In the genomic region with DNA sequence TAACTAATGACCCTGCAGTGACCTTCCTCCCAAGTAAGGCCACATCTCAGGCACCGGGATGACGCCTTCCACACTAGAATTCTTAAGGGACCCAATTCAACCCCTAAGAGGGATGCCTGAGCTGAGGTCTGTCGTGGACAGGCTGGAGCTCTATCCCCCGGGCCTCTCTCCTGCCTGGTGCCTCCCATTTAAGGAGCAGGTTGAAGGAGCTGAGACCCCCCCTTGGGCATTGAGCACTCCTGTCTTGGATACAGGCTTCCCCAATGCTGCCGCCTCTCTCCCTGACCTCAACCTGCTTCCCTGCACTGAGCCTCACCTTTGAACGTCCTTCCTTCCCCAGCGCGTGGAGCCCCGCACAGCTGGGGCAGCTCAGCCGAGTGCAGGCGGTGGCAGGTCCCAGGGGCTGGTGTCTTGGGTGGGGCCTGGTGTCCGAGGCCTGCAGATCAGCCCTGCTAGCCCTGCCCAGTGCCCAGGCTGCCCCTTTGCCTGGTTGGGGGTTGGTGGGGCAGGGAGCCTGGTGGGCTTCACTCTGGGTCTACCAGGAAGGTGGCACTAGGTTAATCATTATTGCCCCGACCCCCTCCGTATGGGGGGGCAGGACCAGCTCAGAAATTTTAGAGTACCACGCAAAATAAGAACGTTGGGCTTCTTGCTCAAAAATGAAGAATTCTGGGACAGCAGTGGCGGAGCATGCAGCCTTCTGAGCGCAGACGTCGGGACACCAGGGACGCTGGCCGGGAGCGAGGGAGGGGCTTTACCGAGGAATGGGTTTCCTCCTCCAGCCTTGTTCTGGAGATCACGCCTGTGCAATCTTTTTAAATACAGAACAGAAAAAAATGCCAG, we compare ENCODE assay signal across 19 cellular contexts. TPM values are rescaled to one million over a fixed set of nuclear protein-coding genes. Genes with fewer than 3 reads are reported as not detected.
DNase-seq lines count a peak whose midpoint lies in the region; ATAC-seq, FAIRE-seq and TF ChIP-seq lines count a peak whose summit lies in the region.
"Had no signal": no experiment of that assay in that cellular context is flagged by ENCODE, and none has a peak within 500 bp of the region (broad histone marks: within the 10 kb centered on the region; RNA-seq: fewer than 3 reads in every experiment).

No MANE protein-coding gene starts in this region.

- no peaks in the 10 kb centered on the region for H3K9me3 ChIP-seq in RWPE2 (ENCODE audit: severe bottlenecking)
- no peaks in the 10 kb centered on the region for H3K9me3 ChIP-seq in HepG2 (ENCODE audit: low read length)
- no peaks in the 10 kb centered on the region for H3K9me3 ChIP-seq in aorta (ENCODE audit: control insufficient read depth, low read length)
- H3K9me3 ChIP-seq: A549 had no signal

- intact Hi-C loops in left cardiac atrium (cut with DNase I) (no loop called here), cardiac septum (cut with DNase I) (no loop called here), HepG2 (cut with micrococcal nuclease; ENCODE audit: unreplicated experiment) (no loop called here), aorta (cut with DNase I) (no loop called here)

- TF ChIP-seq CTCF in RWPE2 (IDR thresholded peaks at IDR 0.05; ENCODE audit: poor library complexity, severe bottlenecking) = no peak
- no peak for TF ChIP-seq CTCF in HepG2 (CRISPR knock-in tag; IDR thresholded peaks at IDR 0.05)
- no peak for TF ChIP-seq CTCF in D721Med (IDR thresholded peaks at IDR 0.05; ENCODE audit: insufficient read depth, missing control alignments)

- no peak overlapping the region for H3K4me2 ChIP-seq in HepG2 (ENCODE audit: low read depth, low read length)
- H3K4me2 ChIP-seq: A549 had no signal

- no peaks in the 10 kb centered on the region for H3K79me2 ChIP-seq in HepG2 (ENCODE audit: insufficient read depth, low read length)

- no peak overlapping the region for H3K27ac ChIP-seq in RWPE2 (ENCODE audit: poor library complexity, severe bottlenecking)
- no peak overlapping the region for H3K27ac ChIP-seq in HepG2 (ENCODE audit: extremely low read length, insufficient read depth, low read length)
- H3K27ac ChIP-seq in aorta (ENCODE audit: low read depth in 1 of 2, low read length in 2 of 2) = no peak overlapping the region
- H3K27ac ChIP-seq: A549 had no signal

- CTCF ChIA-PET in HepG2 (lab: Yijun Ruan, JAX; ENCODE audit: low intra/inter-chr PET ratio, low total read pairs) = no interaction called here

- no peak for ATAC-seq in left cardiac atrium
- ATAC-seq in RWPE2 (ENCODE audit: low read depth) = no peak
- no peak for ATAC-seq in HepG2
- no peak for ATAC-seq in aorta (ENCODE audit: low FRiP score)
- ATAC-seq: Panc1 had no signal

- POLR2A ChIA-PET in HepG2 (lab: Yijun Ruan, JAX) = no interaction called here

- no TSS peak for BruUV-seq in HepG2 (replicated peaks; lab: Mats Ljungman, UMichigan)

- FAIRE-seq in HepG2 (lab: Jason Lieb, UNC) (no peak), D721Med (lab: Jason Lieb, UNC) (no peak)
- FAIRE-seq: A549 had no signal

- TF ChIP-seq POLR2A in HepG2 (IDR thresholded peaks at IDR 0.05; ENCODE audit: insufficient read depth in 1 of 2, low read depth in 2 of 2, low read length in 2 of 2) = no peak

- H3K4me3 ChIP-seq in RWPE2 (ENCODE audit: severe bottlenecking) = no peak overlapping the region
- no peak overlapping the region for H3K4me3 ChIP-seq in HepG2 (replicated peaks in 1 of 3; ENCODE audit: insufficient read depth in 1 of 3, low read depth in 2 of 3, low read length in 3 of 3)
- H3K4me3 ChIP-seq in aorta (ENCODE audit: low read length in 2 of 2) = no peak overlapping the region
- H3K4me3 ChIP-seq: A549 had no signal

- H3K9ac ChIP-seq in HepG2 (ENCODE audit: insufficient read depth, low read depth, low read length) = no peak overlapping the region

- 38% methylated on average over 25 of the region's 25 CpGs for whole genome bisulfite sequencing in HepG2 (ENCODE audit: low lambda C conversion rate)
- WGBS in aorta, 2 donors = 58 to 61% methylated on average over 25 of the region's 25 CpGs

- TF ChIP-seq RAD21 in HepG2 (CRISPR knock-in tag; IDR thresholded peaks at IDR 0.05) = no peak

- no peak overlapping the region for H2AFZ ChIP-seq in HepG2 (ENCODE audit: low read length)

- no peaks in the 10 kb centered on the region; the same call in 1 of the 2 replicates for H4K20me1 ChIP-seq in HepG2 (ENCODE audit: insufficient read depth, low read length)

- peaks cover 90% of the 10 kb centered on the region for H3K27me3 ChIP-seq in RWPE2 (ENCODE audit: insufficient read depth, poor library complexity, severe bottlenecking)
- peaks cover 63 to 92% of the 10 kb centered on the region in 2 experiments for H3K27me3 ChIP-seq in HepG2 (ENCODE audit: control insufficient read depth in 1 of 2, insufficient read depth in 2 of 2, low read length in 2 of 2)
- H3K27me3 ChIP-seq in aorta (ENCODE audit: control insufficient read depth in 1 of 2, insufficient read depth in 2 of 2, low read length in 1 of 2) = peaks cover 0 to 2% of the 10 kb centered on the region in 2 donors

- H3K4me1 ChIP-seq in RWPE2 (ENCODE audit: insufficient read depth, poor library complexity, severe bottlenecking) (no peaks in the 10 kb centered on the region), HepG2 (ENCODE audit: insufficient read depth, low read length) (no peaks in the 10 kb centered on the region), aorta (ENCODE audit: control insufficient read depth in 1 of 2, insufficient read depth in 2 of 2, low read length in 2 of 2) (no peaks in the 10 kb centered on the region)

- DNase-seq in left cardiac atrium (peak; percentile 13), cardiac septum (ENCODE audit: low spot score) (no peak), RWPE2 (ENCODE audit: low spot score) (peak; percentile 85), HepG2 (ENCODE audit: low spot score) (no peak), aorta (peak; percentile 21 to 52), D721Med (ENCODE audit: insufficient read length, low spot score) (no peak), NCI-H345 treated with DMSO at 0.1 percent for 48 hours (lab: John Stamatoyannopoulos, UW; ENCODE audit: unreplicated experiment) (no peak), NCI-H1417 (lab: John Stamatoyannopoulos, UW) (no peak)
- DNase-seq: H9, IMR-90, Kasumi-1, NCI-H1105 treated with DMSO at 0.1 percent for 48 hours, NCI-H187 treated with DMSO at 0.1 percent for 48 hours, SHP77 treated with DMSO at 0.1 percent for 48 hours had no signal

- in situ Hi-C loops in HepG2 (cut with HindIII; ENCODE audit: extremely low pct_ligation_motif_present, low pct_unique_long_range_greater_than_20kb) = no loop called here

- TF ChIP-seq EP300 in HepG2 (IDR thresholded peaks at IDR 0.05; ENCODE audit: low read depth in 2 of 2, low read length in 2 of 2) (no peak), HepG2 (CRISPR knock-in tag; IDR thresholded peaks at IDR 0.05; ENCODE audit: borderline replicate concordance) (no peak)

- H3K36me3 ChIP-seq in RWPE2 (ENCODE audit: low read depth) (no peaks in the 10 kb centered on the region), HepG2 (replicated peaks in 1 of 2; ENCODE audit: control insufficient read depth in 1 of 2, insufficient read depth in 2 of 2, low read length in 2 of 2) (no peaks in the 10 kb centered on the region), aorta (ENCODE audit: control insufficient read depth in 1 of 2, insufficient read depth in 2 of 2, low read length in 1 of 2) (no peaks in the 10 kb centered on the region)

TF ChIP-seq in HepG2, 621 proteins besides CTCF, POLR2A, EP300 and RAD21 (continues in another document):
- TF ChIP-seq NONO (IDR thresholded peaks at IDR 0.05) (no peak), NONO (CRISPR knock-in tag; conservative IDR thresholded peaks at IDR 0.05) (no peak), SETDB1 (CRISPR knock-in tag; IDR thresholded peaks at IDR 0.05; ENCODE audit: borderline replicate concordance) (no peak), PAX8 (CRISPR knock-in tag; IDR thresholded peaks at IDR 0.05; ENCODE audit: borderline replicate concordance) (no peak)

RNA-seq across cellular contexts. Expression of a gene that starts 20.0 kb away (rescaled TPM):
- total RNA-seq in left cardiac atrium = not detected
- total RNA-seq in cardiac septum = not detected
- not detected in 2 replicates for total RNA-seq in HepG2 (2016; rRNA removed; fragmentation: Illumina TruSeq; extraction: Trizol)
- not detected in 2 replicates for total RNA-seq in HepG2 (2016; cell fraction: cytosol; rRNA removed; fragmentation: Illumina TruSeq; extraction: Trizol; ENCODE audit: low read depth)
- not detected in 2 replicates for total RNA-seq in HepG2 (2016; cell fraction: insoluble cytoplasmic fraction; rRNA removed; fragmentation: Illumina TruSeq; extraction: Trizol)
- not detected in 2 replicates for total RNA-seq in HepG2 (2016; cell fraction: membrane; rRNA removed; fragmentation: Illumina TruSeq; extraction: Trizol)
- not detected in 2 replicates for total RNA-seq in HepG2 (2016; cell fraction: nucleus; rRNA removed; fragmentation: Illumina TruSeq; extraction: Trizol)
- polyA plus RNA-seq in HepG2 (2011; rRNA removed) = not detected in 2 replicates
- polyA plus RNA-seq in HepG2 (2011; cell fraction: cytosol; rRNA removed) = not detected in 2 replicates
- polyA plus RNA-seq in HepG2 (2011; cell fraction: nucleus; rRNA removed) = not detected in 2 replicates
- polyA plus RNA-seq in HepG2 (2012) = not detected in 2 replicates
- not detected in 2 replicates for polyA plus RNA-seq in HepG2 (2016; cell fraction: cytosol; fragmentation: Illumina TruSeq; extraction: Trizol; ENCODE audit: low read depth)
- not detected in 2 replicates for polyA plus RNA-seq in HepG2 (2016; cell fraction: insoluble cytoplasmic fraction; fragmentation: Illumina TruSeq; extraction: Trizol; ENCODE audit: low read depth)
- polyA plus RNA-seq in HepG2 (2016; cell fraction: membrane; fragmentation: Illumina TruSeq; extraction: Trizol; ENCODE audit: low read depth) = not detected in 2 replicates
- polyA plus RNA-seq in HepG2 (2016; cell fraction: nucleus; fragmentation: Illumina TruSeq; extraction: Trizol; ENCODE audit: insufficient read depth, low read depth) = not detected in 2 replicates
- polyA minus RNA-seq in HepG2 (2011; rRNA and poly(A)+ RNA removed; ENCODE audit: low replicate concordance) = not detected in 2 replicates
- polyA minus RNA-seq in HepG2 (2011; cell fraction: cytosol; rRNA and poly(A)+ RNA removed) = not detected in 2 replicates
- polyA minus RNA-seq in HepG2 (2011; cell fraction: nucleus; rRNA and poly(A)+ RNA removed) = not detected in 2 replicates
- total RNA-seq in aorta = not detected
- not detected for polyA plus RNA-seq in aorta
- total RNA-seq: CD4-positive, alpha-beta T cell; Daoy; IMR-90; NCI-H460 had no signal
- polyA plus RNA-seq: A549, IMR-90 had no signal

Comparison
In these comparisons a context has a peak if more than half of its experiments do, and no peak if none do; other contexts are left out.
1. DNase-seq: peak in left cardiac atrium (single experiment), RWPE2 (single experiment) and aorta (2 of 2); none in cardiac septum (single experiment), HepG2 (single experiment), D721Med (single experiment), NCI-H345 treated with DMSO at 0.1 percent for 48 hours (single experiment) and NCI-H1417 (0 of 3).